In the genomic region with DNA sequence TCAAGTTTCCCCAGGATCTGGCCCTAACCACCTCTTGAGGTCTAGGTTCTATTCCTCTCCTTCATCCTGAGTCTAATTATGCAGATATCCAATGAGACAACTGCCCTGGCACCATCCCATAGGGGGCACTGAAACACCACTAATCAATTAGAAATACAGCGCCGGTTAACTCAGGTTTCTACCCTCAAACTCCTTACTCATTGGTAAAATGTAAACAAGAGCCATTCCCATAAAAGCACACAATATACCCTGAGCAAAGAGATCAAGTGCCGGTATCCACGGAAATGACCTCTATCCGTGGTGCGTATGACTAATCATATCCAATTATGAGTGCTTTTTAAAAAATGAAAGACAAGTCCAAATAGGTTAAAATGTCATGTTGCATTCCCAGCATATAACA, we compare ENCODE assay signal across 1 cellular context.
TF ChIP-seq lines count a peak whose summit lies in the region.

No MANE protein-coding gene starts in this region.

TF ChIP-seq in HepG2, 621 proteins besides CTCF, POLR2A, EP300 and RAD21 (continued from another document and continues in another):
- TF ChIP-seq, protein P1, sequence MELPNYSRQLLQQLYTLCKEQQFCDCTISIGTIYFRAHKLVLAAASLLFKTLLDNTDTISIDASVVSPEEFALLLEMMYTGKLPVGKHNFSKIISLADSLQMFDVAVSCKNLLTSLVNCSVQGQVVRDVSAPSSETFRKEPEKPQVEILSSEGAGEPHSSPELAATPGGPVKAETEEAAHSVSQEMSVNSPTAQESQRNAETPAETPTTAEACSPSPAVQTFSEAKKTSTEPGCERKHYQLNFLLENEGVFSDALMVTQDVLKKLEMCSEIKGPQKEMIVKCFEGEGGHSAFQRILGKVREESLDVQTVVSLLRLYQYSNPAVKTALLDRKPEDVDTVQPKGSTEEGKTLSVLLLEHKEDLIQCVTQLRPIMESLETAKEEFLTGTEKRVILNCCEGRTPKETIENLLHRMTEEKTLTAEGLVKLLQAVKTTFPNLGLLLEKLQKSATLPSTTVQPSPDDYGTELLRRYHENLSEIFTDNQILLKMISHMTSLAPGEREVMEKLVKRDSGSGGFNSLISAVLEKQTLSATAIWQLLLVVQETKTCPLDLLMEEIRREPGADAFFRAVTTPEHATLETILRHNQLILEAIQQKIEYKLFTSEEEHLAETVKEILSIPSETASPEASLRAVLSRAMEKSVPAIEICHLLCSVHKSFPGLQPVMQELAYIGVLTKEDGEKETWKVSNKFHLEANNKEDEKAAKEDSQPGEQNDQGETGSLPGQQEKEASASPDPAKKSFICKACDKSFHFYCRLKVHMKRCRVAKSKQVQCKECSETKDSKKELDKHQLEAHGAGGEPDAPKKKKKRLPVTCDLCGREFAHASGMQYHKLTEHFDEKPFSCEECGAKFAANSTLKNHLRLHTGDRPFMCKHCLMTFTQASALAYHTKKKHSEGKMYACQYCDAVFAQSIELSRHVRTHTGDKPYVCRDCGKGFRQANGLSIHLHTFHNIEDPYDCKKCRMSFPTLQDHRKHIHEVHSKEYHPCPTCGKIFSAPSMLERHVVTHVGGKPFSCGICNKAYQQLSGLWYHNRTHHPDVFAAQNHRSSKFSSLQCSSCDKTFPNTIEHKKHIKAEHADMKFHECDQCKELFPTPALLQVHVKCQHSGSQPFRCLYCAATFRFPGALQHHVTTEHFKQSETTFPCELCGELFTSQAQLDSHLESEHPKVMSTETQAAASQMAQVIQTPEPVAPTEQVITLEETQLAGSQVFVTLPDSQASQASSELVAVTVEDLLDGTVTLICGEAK (IDR thresholded peaks at IDR 0.05): no peak
- TF ChIP-seq, protein P1 (CRISPR knock-in tag; IDR thresholded peaks at IDR 0.05): no peak
- TF ChIP-seq MTF2 (CRISPR knock-in tag; IDR thresholded peaks at IDR 0.05; ENCODE audit: borderline replicate concordance): no peak
- no peak for TF ChIP-seq TARDBP (CRISPR knock-in tag; IDR thresholded peaks at IDR 0.05)
- TF ChIP-seq ZNF629 (CRISPR knock-in tag; conservative IDR thresholded peaks at IDR 0.05): no peak
- TF ChIP-seq ZKSCAN5 (CRISPR knock-in tag; IDR thresholded peaks at IDR 0.05): no peak
- peak; percentile 62; the same call in 1 of the 2 replicates for TF ChIP-seq RXRB (CRISPR knock-in tag; IDR thresholded peaks at IDR 0.05; ENCODE audit: borderline replicate concordance)
- TF ChIP-seq, protein P2, sequence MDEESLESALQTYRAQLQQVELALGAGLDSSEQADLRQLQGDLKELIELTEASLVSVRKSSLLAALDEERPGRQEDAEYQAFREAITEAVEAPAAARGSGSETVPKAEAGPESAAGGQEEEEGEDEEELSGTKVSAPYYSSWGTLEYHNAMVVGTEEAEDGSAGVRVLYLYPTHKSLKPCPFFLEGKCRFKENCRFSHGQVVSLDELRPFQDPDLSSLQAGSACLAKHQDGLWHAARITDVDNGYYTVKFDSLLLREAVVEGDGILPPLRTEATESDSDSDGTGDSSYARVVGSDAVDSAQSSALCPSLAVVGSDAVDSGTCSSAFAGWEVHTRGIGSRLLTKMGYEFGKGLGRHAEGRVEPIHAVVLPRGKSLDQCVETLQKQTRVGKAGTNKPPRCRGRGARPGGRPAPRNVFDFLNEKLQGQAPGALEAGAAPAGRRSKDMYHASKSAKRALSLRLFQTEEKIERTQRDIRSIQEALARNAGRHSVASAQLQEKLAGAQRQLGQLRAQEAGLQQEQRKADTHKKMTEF (CRISPR knock-in tag; IDR thresholded peaks at IDR 0.05): 0 out of 2 replicates have a peak, but pooled peaks have one; percentile 24
- TF ChIP-seq PITX1 (CRISPR knock-in tag; IDR thresholded peaks at IDR 0.05): no peak
- TF ChIP-seq PRMT3 (CRISPR knock-in tag; IDR thresholded peaks at IDR 0.05; ENCODE audit: borderline replicate concordance, low read depth): no peak
- no peak for TF ChIP-seq ZBTB20 (CRISPR knock-in tag; IDR thresholded peaks at IDR 0.05; ENCODE audit: borderline replicate concordance, low read depth)
- peak; percentile 90 for TF ChIP-seq STAG1 (CRISPR knock-in tag; IDR thresholded peaks at IDR 0.05)
- TF ChIP-seq HNRNPL (IDR thresholded peaks at IDR 0.05; ENCODE audit: low read depth, low read length): no peak
- no peak for TF ChIP-seq FOXA1 (IDR thresholded peaks at IDR 0.05)
- TF ChIP-seq FOXA1 (CRISPR knock-in tag; IDR thresholded peaks at IDR 0.05): peak; percentile 74
- no peak for TF ChIP-seq TCF12 (IDR thresholded peaks at IDR 0.05)
- no peak for TF ChIP-seq TCF12 (CRISPR knock-in tag; IDR thresholded peaks at IDR 0.05)
- TF ChIP-seq FOXK1 (CRISPR knock-in tag; IDR thresholded peaks at IDR 0.05; ENCODE audit: borderline replicate concordance, low read depth): peak; percentile 55; the same call in 1 of the 2 replicates
- TF ChIP-seq ZNF7 (CRISPR knock-in tag; IDR thresholded peaks at IDR 0.05): peak; percentile 64; the same call in 1 of the 2 replicates
- TF ChIP-seq, protein P3, sequence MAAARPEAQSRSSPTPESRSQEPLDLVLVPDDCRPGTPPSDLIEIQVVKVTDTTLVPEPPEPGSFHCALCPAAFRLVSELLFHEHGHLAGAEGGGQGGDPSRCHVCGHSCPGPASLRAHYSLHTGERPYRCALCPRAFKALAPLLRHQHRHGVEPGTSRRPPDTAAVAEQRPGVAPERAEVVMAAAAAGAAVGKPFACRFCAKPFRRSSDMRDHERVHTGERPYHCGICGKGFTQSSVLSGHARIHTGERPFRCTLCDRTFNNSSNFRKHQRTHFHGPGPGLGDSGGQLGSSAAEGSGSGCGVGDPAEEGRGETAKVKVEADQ (CRISPR knock-in tag; IDR thresholded peaks at IDR 0.05; ENCODE audit: borderline replicate concordance): no peak
- no peak for TF ChIP-seq ZBTB3 (CRISPR knock-in tag; IDR thresholded peaks at IDR 0.05; ENCODE audit: borderline replicate concordance, low read depth)
- TF ChIP-seq, protein P4, sequence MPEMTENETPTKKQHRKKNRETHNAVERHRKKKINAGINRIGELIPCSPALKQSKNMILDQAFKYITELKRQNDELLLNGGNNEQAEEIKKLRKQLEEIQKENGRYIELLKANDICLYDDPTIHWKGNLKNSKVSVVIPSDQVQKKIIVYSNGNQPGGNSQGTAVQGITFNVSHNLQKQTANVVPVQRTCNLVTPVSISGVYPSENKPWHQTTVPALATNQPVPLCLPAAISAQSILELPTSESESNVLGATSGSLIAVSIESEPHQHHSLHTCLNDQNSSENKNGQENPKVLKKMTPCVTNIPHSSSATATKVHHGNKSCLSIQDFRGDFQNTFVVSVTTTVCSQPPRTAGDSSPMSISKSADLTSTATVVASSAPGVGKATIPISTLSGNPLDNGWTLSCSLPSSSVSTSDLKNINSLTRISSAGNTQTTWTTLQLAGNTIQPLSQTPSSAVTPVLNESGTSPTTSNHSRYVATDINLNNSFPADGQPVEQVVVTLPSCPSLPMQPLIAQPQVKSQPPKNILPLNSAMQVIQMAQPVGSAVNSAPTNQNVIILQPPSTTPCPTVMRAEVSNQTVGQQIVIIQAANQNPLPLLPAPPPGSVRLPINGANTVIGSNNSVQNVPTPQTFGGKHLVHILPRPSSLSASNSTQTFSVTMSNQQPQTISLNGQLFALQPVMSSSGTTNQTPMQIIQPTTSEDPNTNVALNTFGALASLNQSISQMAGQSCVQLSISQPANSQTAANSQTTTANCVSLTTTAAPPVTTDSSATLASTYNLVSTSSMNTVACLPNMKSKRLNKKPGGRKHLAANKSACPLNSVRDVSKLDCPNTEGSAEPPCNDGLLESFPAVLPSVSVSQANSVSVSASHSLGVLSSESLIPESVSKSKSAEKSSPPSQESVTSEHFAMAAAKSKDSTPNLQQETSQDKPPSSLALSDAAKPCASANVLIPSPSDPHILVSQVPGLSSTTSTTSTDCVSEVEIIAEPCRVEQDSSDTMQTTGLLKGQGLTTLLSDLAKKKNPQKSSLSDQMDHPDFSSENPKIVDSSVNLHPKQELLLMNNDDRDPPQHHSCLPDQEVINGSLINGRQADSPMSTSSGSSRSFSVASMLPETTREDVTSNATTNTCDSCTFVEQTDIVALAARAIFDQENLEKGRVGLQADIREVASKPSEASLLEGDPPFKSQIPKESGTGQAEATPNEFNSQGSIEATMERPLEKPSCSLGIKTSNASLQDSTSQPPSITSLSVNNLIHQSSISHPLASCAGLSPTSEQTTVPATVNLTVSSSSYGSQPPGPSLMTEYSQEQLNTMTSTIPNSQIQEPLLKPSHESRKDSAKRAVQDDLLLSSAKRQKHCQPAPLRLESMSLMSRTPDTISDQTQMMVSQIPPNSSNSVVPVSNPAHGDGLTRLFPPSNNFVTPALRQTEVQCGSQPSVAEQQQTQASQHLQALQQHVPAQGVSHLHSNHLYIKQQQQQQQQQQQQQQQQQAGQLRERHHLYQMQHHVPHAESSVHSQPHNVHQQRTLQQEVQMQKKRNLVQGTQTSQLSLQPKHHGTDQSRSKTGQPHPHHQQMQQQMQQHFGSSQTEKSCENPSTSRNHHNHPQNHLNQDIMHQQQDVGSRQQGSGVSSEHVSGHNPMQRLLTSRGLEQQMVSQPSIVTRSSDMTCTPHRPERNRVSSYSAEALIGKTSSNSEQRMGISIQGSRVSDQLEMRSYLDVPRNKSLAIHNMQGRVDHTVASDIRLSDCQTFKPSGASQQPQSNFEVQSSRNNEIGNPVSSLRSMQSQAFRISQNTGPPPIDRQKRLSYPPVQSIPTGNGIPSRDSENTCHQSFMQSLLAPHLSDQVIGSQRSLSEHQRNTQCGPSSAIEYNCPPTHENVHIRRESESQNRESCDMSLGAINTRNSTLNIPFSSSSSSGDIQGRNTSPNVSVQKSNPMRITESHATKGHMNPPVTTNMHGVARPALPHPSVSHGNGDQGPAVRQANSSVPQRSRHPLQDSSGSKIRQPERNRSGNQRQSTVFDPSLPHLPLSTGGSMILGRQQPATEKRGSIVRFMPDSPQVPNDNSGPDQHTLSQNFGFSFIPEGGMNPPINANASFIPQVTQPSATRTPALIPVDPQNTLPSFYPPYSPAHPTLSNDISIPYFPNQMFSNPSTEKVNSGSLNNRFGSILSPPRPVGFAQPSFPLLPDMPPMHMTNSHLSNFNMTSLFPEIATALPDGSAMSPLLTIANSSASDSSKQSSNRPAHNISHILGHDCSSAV (CRISPR knock-in tag; IDR thresholded peaks at IDR 0.05; ENCODE audit: borderline replicate concordance): no peak
- no peak for TF ChIP-seq RAD51 (IDR thresholded peaks at IDR 0.05; ENCODE audit: borderline replicate concordance)
- peak; percentile 26; the same call in 1 of the 2 replicates for TF ChIP-seq NFE2L2 (IDR thresholded peaks at IDR 0.05; ENCODE audit: low read length)
- no peak for TF ChIP-seq ZNF263 (CRISPR knock-in tag; IDR thresholded peaks at IDR 0.05)
- TF ChIP-seq ERF (CRISPR knock-in tag; IDR thresholded peaks at IDR 0.05): 0 out of 2 replicates have a peak, but pooled peaks have one; percentile 26
- TF ChIP-seq, protein P5, sequence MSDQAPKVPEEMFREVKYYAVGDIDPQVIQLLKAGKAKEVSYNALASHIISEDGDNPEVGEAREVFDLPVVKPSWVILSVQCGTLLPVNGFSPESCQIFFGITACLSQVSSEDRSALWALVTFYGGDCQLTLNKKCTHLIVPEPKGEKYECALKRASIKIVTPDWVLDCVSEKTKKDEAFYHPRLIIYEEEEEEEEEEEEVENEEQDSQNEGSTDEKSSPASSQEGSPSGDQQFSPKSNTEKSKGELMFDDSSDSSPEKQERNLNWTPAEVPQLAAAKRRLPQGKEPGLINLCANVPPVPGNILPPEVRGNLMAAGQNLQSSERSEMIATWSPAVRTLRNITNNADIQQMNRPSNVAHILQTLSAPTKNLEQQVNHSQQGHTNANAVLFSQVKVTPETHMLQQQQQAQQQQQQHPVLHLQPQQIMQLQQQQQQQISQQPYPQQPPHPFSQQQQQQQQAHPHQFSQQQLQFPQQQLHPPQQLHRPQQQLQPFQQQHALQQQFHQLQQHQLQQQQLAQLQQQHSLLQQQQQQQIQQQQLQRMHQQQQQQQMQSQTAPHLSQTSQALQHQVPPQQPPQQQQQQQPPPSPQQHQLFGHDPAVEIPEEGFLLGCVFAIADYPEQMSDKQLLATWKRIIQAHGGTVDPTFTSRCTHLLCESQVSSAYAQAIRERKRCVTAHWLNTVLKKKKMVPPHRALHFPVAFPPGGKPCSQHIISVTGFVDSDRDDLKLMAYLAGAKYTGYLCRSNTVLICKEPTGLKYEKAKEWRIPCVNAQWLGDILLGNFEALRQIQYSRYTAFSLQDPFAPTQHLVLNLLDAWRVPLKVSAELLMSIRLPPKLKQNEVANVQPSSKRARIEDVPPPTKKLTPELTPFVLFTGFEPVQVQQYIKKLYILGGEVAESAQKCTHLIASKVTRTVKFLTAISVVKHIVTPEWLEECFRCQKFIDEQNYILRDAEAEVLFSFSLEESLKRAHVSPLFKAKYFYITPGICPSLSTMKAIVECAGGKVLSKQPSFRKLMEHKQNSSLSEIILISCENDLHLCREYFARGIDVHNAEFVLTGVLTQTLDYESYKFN (CRISPR knock-in tag; conservative IDR thresholded peaks at IDR 0.05): no peak; the same call in 1 of the 2 replicates
- no peak for TF ChIP-seq GATAD1 (CRISPR knock-in tag; IDR thresholded peaks at IDR 0.05)
- TF ChIP-seq XRCC5 (optimal IDR thresholded peaks at IDR 0.05; ENCODE audit: low read length): no peak
- TF ChIP-seq, protein P6, sequence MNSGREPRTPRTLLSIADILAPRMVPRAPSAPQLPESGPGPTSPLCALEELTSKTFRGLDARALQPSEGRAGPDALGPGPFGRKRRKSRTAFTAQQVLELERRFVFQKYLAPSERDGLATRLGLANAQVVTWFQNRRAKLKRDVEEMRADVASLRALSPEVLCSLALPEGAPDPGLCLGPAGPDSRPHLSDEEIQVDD (CRISPR knock-in tag; IDR thresholded peaks at IDR 0.05; ENCODE audit: borderline replicate concordance): no peak
- TF ChIP-seq NFE2 (CRISPR knock-in tag; IDR thresholded peaks at IDR 0.05): 0 out of 2 replicates have a peak, but pooled peaks have one; percentile 52
